14 cellular contexts compared by ENCODE assay signal in genomic region chr7:30082686-30083085, GRCh38. TPM values are rescaled to one million over a fixed set of nuclear protein-coding genes. Genes with fewer than 3 reads are reported as not detected.
A peak's percentile ranks its signal among the peaks of the same experiment; 100 is the strongest.
DNase-seq lines count a peak whose midpoint lies in the region; ATAC-seq and TF ChIP-seq lines count a peak whose summit lies in the region.
"Had no signal": no experiment of that assay in that cellular context is flagged by ENCODE, and none has a peak within 500 bp of the region (broad histone marks: within the 10 kb centered on the region; RNA-seq: fewer than 3 reads in every experiment).

No MANE protein-coding gene starts in this region.

- no peak overlapping the region for H3K27ac Mint-ChIP-seq in natural killer cell treated with Interleukin-12 subunit alpha and Interleukin-12 subunit beta and Interleukin-15 and Interleukin-18, amount 100 ng/mL, for 72 hours
- H3K27ac Mint-ChIP-seq: B cell; CD4-positive, alpha-beta T cell had no signal

- DNase-seq in AG09309 (ENCODE audit: low read depth): peak; percentile 67
- peak; percentile 30 for DNase-seq in HS-5 (ENCODE audit: low read depth)
- DNase-seq in fibroblast of gingiva (ENCODE audit: low read depth): peak; percentile 46
- no peak for DNase-seq in mesenchymal stem cell
- no peak for DNase-seq in natural killer cell treated with Interleukin-12 subunit alpha and Interleukin-12 subunit beta and Interleukin-15 and Interleukin-18, amount 100 ng/mL, for 72 hours (ENCODE audit: low spot score)
- no peak for DNase-seq in A673 (ENCODE audit: low spot score)
- DNase-seq: C1 segment of cervical spinal cord; CD4-positive, alpha-beta T cell; DMS79; GOT3; H9 had no signal

- peaks cover 5% of the 10 kb centered on the region for H3K36me3 Mint-ChIP-seq in natural killer cell treated with Interleukin-12 subunit alpha and Interleukin-12 subunit beta and Interleukin-15 and Interleukin-18, amount 100 ng/mL, for 72 hours

- H3K4me3 ChIP-seq in AG09309 (ENCODE audit: control insufficient read depth, low read depth, low read length) (no peak overlapping the region), mesenchymal stem cell (ENCODE audit: insufficient read depth in 1 of 2, low read depth in 1 of 2, low read length in 2 of 2) (no peak overlapping the region), A673 (ENCODE audit: low read depth, low read length, poor library complexity, severe bottlenecking) (no peak overlapping the region)

- H2AK5ac ChIP-seq in mesenchymal stem cell (ENCODE audit: low read length, severe bottlenecking): no peak overlapping the region

- H2BK5ac ChIP-seq in mesenchymal stem cell (ENCODE audit: low read depth, low read length, poor library complexity, severe bottlenecking): no peak overlapping the region

- no peak overlapping the region for H3K4ac ChIP-seq in mesenchymal stem cell (ENCODE audit: low read depth in 1 of 2, low read length in 2 of 2)

- no peaks in the 10 kb centered on the region for H3K4me1 Mint-ChIP-seq in natural killer cell treated with Interleukin-12 subunit alpha and Interleukin-12 subunit beta and Interleukin-15 and Interleukin-18, amount 100 ng/mL, for 72 hours (ENCODE audit: low read depth in 2 of 2)
- H3K4me1 Mint-ChIP-seq: B cell had no signal

- no peaks in the 10 kb centered on the region for H3K9me3 Mint-ChIP-seq in natural killer cell treated with Interleukin-12 subunit alpha and Interleukin-12 subunit beta and Interleukin-15 and Interleukin-18, amount 100 ng/mL, for 72 hours
- H3K9me3 Mint-ChIP-seq: CD4-positive, alpha-beta T cell; H9 had no signal

- no peak overlapping the region for H2BK12ac ChIP-seq in mesenchymal stem cell (ENCODE audit: low read length in 2 of 2)

- H2AFZ ChIP-seq in mesenchymal stem cell (ENCODE audit: low read depth, low read length): no peak overlapping the region

- H3K27me3 ChIP-seq in mesenchymal stem cell (ENCODE audit: control insufficient read depth in 1 of 2, insufficient read depth in 1 of 2, low read length in 2 of 2) (no peaks in the 10 kb centered on the region), A673 (replicated peaks; ENCODE audit: insufficient read depth, low read depth, low read length, poor library complexity) (no peaks in the 10 kb centered on the region)

- POLR2A ChIA-PET in A673 (lab: Charles Lee; ENCODE audit: low non-redundant PET): no interaction called here

- H3K4me2 ChIP-seq in mesenchymal stem cell (ENCODE audit: low read length, poor library complexity, severe bottlenecking): no peak overlapping the region

- H4K8ac ChIP-seq in mesenchymal stem cell (ENCODE audit: low read length): no peak overlapping the region

- no peak overlapping the region for H3K14ac ChIP-seq in mesenchymal stem cell (ENCODE audit: low read length in 2 of 2)

- 100% methylated on average over 2 of the region's 3 CpGs for WGBS in mesenchymal stem cell

- H3K4me1 ChIP-seq in mesenchymal stem cell (ENCODE audit: control insufficient read depth, insufficient read depth, low read depth, low read length): no peaks in the 10 kb centered on the region
- H3K4me1 ChIP-seq in A673 (ENCODE audit: insufficient read depth, low read length, poor library complexity, severe bottlenecking): no peaks in the 10 kb centered on the region

- no peak overlapping the region for H3K4me3 Mint-ChIP-seq in natural killer cell treated with Interleukin-12 subunit alpha and Interleukin-12 subunit beta and Interleukin-15 and Interleukin-18, amount 100 ng/mL, for 72 hours
- H3K4me3 Mint-ChIP-seq: B cell; CD4-positive, alpha-beta T cell; H9 had no signal

- CTCF ChIA-PET in A673 (lab: Charles Lee): interaction anchor here (0.7 kb wide), 1 partner anchor 8 kb away, joined by 3 read pairs; no protein-coding TSS in a partner anchor

- H2BK120ac ChIP-seq in mesenchymal stem cell (ENCODE audit: low read depth, low read length): no peak overlapping the region

- H3K18ac ChIP-seq in mesenchymal stem cell (ENCODE audit: low read depth in 1 of 2, low read length in 2 of 2): no peak overlapping the region

- H4K91ac ChIP-seq in mesenchymal stem cell (ENCODE audit: low read length): no peak overlapping the region

- intact Hi-C loops in A673 (cut with micrococcal nuclease; ENCODE audit: unreplicated experiment): no loop called here

- no peak for TF ChIP-seq CTCF in AG09309 (IDR thresholded peaks at IDR 0.05; ENCODE audit: control insufficient read depth, insufficient read depth, low read depth, low read length, missing control alignments)
- no peak for TF ChIP-seq CTCF in A673 (conservative IDR thresholded peaks at IDR 0.05; ENCODE audit: low read depth, low read length)

- ATAC-seq in HG03135 (IDR thresholded peaks at IDR 0.05; ENCODE audit: unreplicated experiment): no peak
- ATAC-seq in natural killer cell treated with Interleukin-12 subunit alpha and Interleukin-12 subunit beta and Interleukin-15 and Interleukin-18, amount 100 ng/mL, for 72 hours: no peak

- peak overlapping the region; percentile 74 for H3K9ac ChIP-seq in mesenchymal stem cell (ENCODE audit: low read length)

- H3K9me3 ChIP-seq in mesenchymal stem cell (ENCODE audit: control insufficient read depth, low read length) (no peaks in the 10 kb centered on the region), A673 (ENCODE audit: low read depth, low read length, poor library complexity, severe bottlenecking) (no peaks in the 10 kb centered on the region)

- no TSS peak for BruUV-seq in A673 (replicated peaks; lab: Mats Ljungman, UMichigan)

- H3K23ac ChIP-seq in mesenchymal stem cell (ENCODE audit: low read length in 2 of 2): no peak overlapping the region

- H3K27ac ChIP-seq in mesenchymal stem cell (ENCODE audit: low read length, poor library complexity, severe bottlenecking) (no peak overlapping the region), A673 (ENCODE audit: low read depth, low read length, poor library complexity, severe bottlenecking) (no peak overlapping the region)
- H3K27ac ChIP-seq: 22Rv1 had no signal

- no peak overlapping the region for H2BK15ac ChIP-seq in mesenchymal stem cell (ENCODE audit: low read depth, poor library complexity, severe bottlenecking)

- H3K36me3 ChIP-seq in mesenchymal stem cell (ENCODE audit: control insufficient read depth in 1 of 2, insufficient read depth in 2 of 2, low read depth in 1 of 2, low read length in 2 of 2) (peaks cover 2 to 26% of the 10 kb centered on the region in 2 experiments), A673 (ENCODE audit: insufficient read depth, low read length, poor library complexity, severe bottlenecking) (peaks cover 10% of the 10 kb centered on the region)

- peaks cover 4% of the 10 kb centered on the region for H3K79me1 ChIP-seq in mesenchymal stem cell (replicated peaks; ENCODE audit: low read length, poor library complexity, severe bottlenecking)

- no peaks in the 10 kb centered on the region for H3K27me3 Mint-ChIP-seq in natural killer cell treated with Interleukin-12 subunit alpha and Interleukin-12 subunit beta and Interleukin-15 and Interleukin-18, amount 100 ng/mL, for 72 hours
- H3K27me3 Mint-ChIP-seq: B cell; CD4-positive, alpha-beta T cell had no signal

RNA-seq across cellular contexts. Expression of gene MTURN, which starts 52.1 kb away (rescaled TPM):
- polyA plus RNA-seq in mesenchymal stem cell (2013, experiment 1 of 2): 2.0 TPM
- 2.1 TPM for polyA plus RNA-seq in mesenchymal stem cell (2013, experiment 2 of 2)
- 10 to 100 TPM in 1 of 2 donors, 1 to 10 TPM in 1; 3.6 to 10.2 TPM for total RNA-seq in natural killer cell treated with Interleukin-12 subunit alpha and Interleukin-12 subunit beta and Interleukin-15 and Interleukin-18, amount 100 ng/mL, for 72 hours
- 2.6 and 3.0 TPM in 2 replicates for total RNA-seq in A673 (2021)

RNA-seq across cellular contexts. Expression of gene PLEKHA8, which starts 54.5 kb away (rescaled TPM):
- 6.3 TPM for polyA plus RNA-seq in mesenchymal stem cell (2013, experiment 1 of 2)
- polyA plus RNA-seq in mesenchymal stem cell (2013, experiment 2 of 2): 6.0 TPM
- 10 to 100 TPM; 15.0 to 17.1 TPM for total RNA-seq in natural killer cell treated with Interleukin-12 subunit alpha and Interleukin-12 subunit beta and Interleukin-15 and Interleukin-18, amount 100 ng/mL, for 72 hours
- total RNA-seq in A673 (2021): 22.2 and 29.0 TPM in 2 replicates

RNA-seq across cellular contexts. Expression of gene FKBP14, which starts 56.2 kb away (rescaled TPM):
- 68.8 TPM for polyA plus RNA-seq in mesenchymal stem cell (2013, experiment 1 of 2)
- 69.1 TPM for polyA plus RNA-seq in mesenchymal stem cell (2013, experiment 2 of 2)
- total RNA-seq in natural killer cell treated with Interleukin-12 subunit alpha and Interleukin-12 subunit beta and Interleukin-15 and Interleukin-18, amount 100 ng/mL, for 72 hours: 10 to 100 TPM; 12.6 to 20.6 TPM
- total RNA-seq in A673 (2021): 46.0 and 53.6 TPM in 2 replicates

Comparison
In these comparisons a context has a peak if more than half of its experiments do, and no peak if none do; other contexts are left out.
1. DNase-seq: peak in AG09309 (single experiment), HS-5 (single experiment) and fibroblast of gingiva (single experiment); none in mesenchymal stem cell (single experiment), natural killer cell treated with Interleukin-12 subunit alpha and Interleukin-12 subunit beta and Interleukin-15 and Interleukin-18, amount 100 ng/mL, for 72 hours (single experiment) and A673 (single experiment).